In genomic region chr3:188316723-188317070, GRCh38 we compare ENCODE assay signal across 15 cellular contexts.
A peak's percentile ranks its signal among the peaks of the same experiment; 100 is the strongest.
DNase-seq lines count a peak whose midpoint lies in the region; ATAC-seq and TF ChIP-seq lines count a peak whose summit lies in the region.
"Had no signal": no experiment of that assay in that cellular context is flagged by ENCODE, and none has a peak within 500 bp of the region (broad histone marks: within the 10 kb centered on the region; RNA-seq: fewer than 3 reads in every experiment).

No MANE protein-coding gene starts in this region.

- H3K36me3 ChIP-seq in Panc1 (ENCODE audit: control insufficient read depth, insufficient read depth, low read length) (no peaks in the 10 kb centered on the region), trophoblast cell (ENCODE audit: control insufficient read depth in 1 of 2, insufficient read depth in 2 of 2, low read length in 2 of 2) (no peaks in the 10 kb centered on the region), brain microvascular endothelial cell (replicated peaks) (no peaks in the 10 kb centered on the region)

- H2BK5ac ChIP-seq in trophoblast cell (ENCODE audit: low read depth, low read length, poor library complexity), result no peak overlapping the region

- H3K18ac ChIP-seq in trophoblast cell (ENCODE audit: low read length), result no peak overlapping the region

- H3K14ac ChIP-seq in trophoblast cell (ENCODE audit: low read length), result no peak overlapping the region

- intact Hi-C loops in Panc1 (cut with micrococcal nuclease; ENCODE audit: unreplicated experiment), result no loop called here

- H3K4me3 Mint-ChIP-seq in activated CD8-positive, alpha-beta T cell treated with anti-CD3 and anti-CD28 coated beads, Interleukin-2, amount 10 ng/mL, durations not matched to agents 7 days and 5 days, result no peak overlapping the region
- H3K4me3 Mint-ChIP-seq: immature natural killer cell had no signal

- no peak overlapping the region for H3K9ac ChIP-seq in trophoblast cell (ENCODE audit: low read length)

- H2BK120ac ChIP-seq in trophoblast cell (ENCODE audit: insufficient read depth, low read length, poor library complexity), result no peak overlapping the region

- H3K36me3 Mint-ChIP-seq in activated CD8-positive, alpha-beta T cell treated with anti-CD3 and anti-CD28 coated beads, Interleukin-2, amount 10 ng/mL, durations not matched to agents 7 days and 5 days (ENCODE audit: low read depth), result peaks cover 10% of the 10 kb centered on the region

- H3K9me3 Mint-ChIP-seq in activated CD8-positive, alpha-beta T cell treated with anti-CD3 and anti-CD28 coated beads, Interleukin-2, amount 10 ng/mL, durations not matched to agents 7 days and 5 days (ENCODE audit: insufficient read depth), result peaks cover 5% of the 10 kb centered on the region
- H3K9me3 Mint-ChIP-seq: immature natural killer cell had no signal

- no peak overlapping the region for H3K27ac Mint-ChIP-seq in activated CD8-positive, alpha-beta T cell treated with anti-CD3 and anti-CD28 coated beads, Interleukin-2, amount 10 ng/mL, durations not matched to agents 7 days and 5 days

- no peak overlapping the region for H2AK5ac ChIP-seq in trophoblast cell (ENCODE audit: low read length)

- H3K4me3 ChIP-seq in Panc1 (ENCODE audit: low read depth in 2 of 2, low read length in 2 of 2) (no peak overlapping the region), fibroblast of mammary gland (ENCODE audit: control insufficient read depth, low read depth, low read length) (no peak overlapping the region), trophoblast cell (ENCODE audit: low read depth, low read length) (no peak overlapping the region), brain microvascular endothelial cell (ENCODE audit: low read depth, low read length) (no peak overlapping the region)
- H3K4me3 ChIP-seq: tibial nerve had no signal

- no peaks in the 10 kb centered on the region for H3K27me3 Mint-ChIP-seq in activated CD8-positive, alpha-beta T cell treated with anti-CD3 and anti-CD28 coated beads, Interleukin-2, amount 10 ng/mL, durations not matched to agents 7 days and 5 days (ENCODE audit: low read depth)

- peak; percentile 54 for DNase-seq in EH (ENCODE audit: low read depth)
- DNase-seq in Panc1 (ENCODE audit: low read depth, low spot score), result no peak
- peak; percentile 40 for DNase-seq in fibroblast of mammary gland (ENCODE audit: low read depth)
- peak; percentile 86 to 93 for DNase-seq in trophoblast cell
- no peak for DNase-seq in NCI-H526 (lab: John Stamatoyannopoulos, UW)
- no peak for DNase-seq in RWPE1 (ENCODE audit: low spot score)
- DNase-seq in brain microvascular endothelial cell, result no peak
- DNase-seq in activated CD8-positive, alpha-beta T cell treated with anti-CD3 and anti-CD28 coated beads, Interleukin-2, amount 10 ng/mL, durations not matched to agents 7 days and 5 days, result no peak
- DNase-seq: activated effector memory CD4-positive, alpha-beta T cell treated with anti-CD3 and anti-CD28 coated beads, Interleukin-2, amount 50 U/mL, for 16 hours; dermis blood vessel endothelial cell; immature natural killer cell; NCI-H2081 treated with DMSO at 0.1 percent for 48 hours; NCI-H748 treated with DMSO at 0.1 percent for 48 hours; stimulated activated CD4-positive, alpha-beta T cell treated with anti-CD3 and anti-CD28 coated beads, Interleukin-4, amount 100 ng/mL, for 1 hour had no signal

- H4K91ac ChIP-seq in trophoblast cell (ENCODE audit: low read depth, low read length), result no peak overlapping the region

- H3K4me1 Mint-ChIP-seq in activated CD8-positive, alpha-beta T cell treated with anti-CD3 and anti-CD28 coated beads, Interleukin-2, amount 10 ng/mL, durations not matched to agents 7 days and 5 days (ENCODE audit: low read depth), result peaks cover 15% of the 10 kb centered on the region

- TF ChIP-seq CTCF in Panc1 (IDR thresholded peaks at IDR 0.05) (no peak), fibroblast of mammary gland (conservative IDR thresholded peaks at IDR 0.05; ENCODE audit: control insufficient read depth, insufficient read depth, low read depth, low read length) (no peak), RWPE1 (conservative IDR thresholded peaks at IDR 0.05; ENCODE audit: low read depth) (no peak), brain microvascular endothelial cell (IDR thresholded peaks at IDR 0.05; ENCODE audit: low read depth, low read length, missing control alignments) (no peak)

- no peak overlapping the region for H4K12ac ChIP-seq in trophoblast cell (ENCODE audit: low read depth, low read length)

- no peak overlapping the region for H4K8ac ChIP-seq in trophoblast cell (ENCODE audit: low read depth, low read length)

- H3K4me2 ChIP-seq in trophoblast cell (ENCODE audit: low read length), result no peak overlapping the region

- ATAC-seq in Panc1, result no peak
- ATAC-seq in activated CD8-positive, alpha-beta T cell treated with anti-CD3 and anti-CD28 coated beads, Interleukin-2, amount 10 ng/mL, durations not matched to agents 7 days and 5 days, result no peak

- H3K9me3 ChIP-seq in Panc1 (ENCODE audit: control insufficient read depth, insufficient read depth, low read depth, low read length), result no peaks in the 10 kb centered on the region
- no peaks in the 10 kb centered on the region for H3K9me3 ChIP-seq in trophoblast cell (ENCODE audit: insufficient read depth, low read depth, low read length)
- H3K9me3 ChIP-seq: tibial nerve had no signal

- no CpG with 5 or more reads among the region's 3 CpGs for WGBS in trophoblast cell (ENCODE audit: extremely low coverage, insufficient coverage, insufficient read length)

- no peak overlapping the region for H2BK12ac ChIP-seq in trophoblast cell (ENCODE audit: low read length)

- no peak overlapping the region for H3K27ac ChIP-seq in Panc1 (ENCODE audit: low read length)
- no peak overlapping the region for H3K27ac ChIP-seq in trophoblast cell (ENCODE audit: low read depth, low read length)
- no peak overlapping the region for H3K27ac ChIP-seq in RWPE1
- H3K27ac ChIP-seq in brain microvascular endothelial cell, result no peak overlapping the region

- no peak overlapping the region for H3K23ac ChIP-seq in trophoblast cell (ENCODE audit: low read length)

- BruUV-seq in Panc1 (replicated peaks; lab: Mats Ljungman, UMichigan), result TSS peak; percentile 45

- POLR2A ChIA-PET in Panc1 (lab: Charles Lee), result no interaction called here
- POLR2A ChIA-PET in RWPE1 (lab: Yijun Ruan, JAX; ENCODE audit: low non-redundant PET), result no interaction called here
- POLR2A ChIA-PET in activated CD8-positive, alpha-beta T cell treated with anti-CD3 and anti-CD28 coated beads, Interleukin-2, amount 10 ng/mL, durations not matched to agents 7 days and 5 days (lab: Charles Lee), result no interaction called here

- H3K4me1 ChIP-seq in Panc1 (ENCODE audit: control insufficient read depth, insufficient read depth, low read length) (no peaks in the 10 kb centered on the region), trophoblast cell (ENCODE audit: control insufficient read depth in 1 of 2, insufficient read depth in 2 of 2, low read length in 2 of 2) (peaks cover 0 to 2% of the 10 kb centered on the region in 2 experiments)

- no peak overlapping the region for H3K4ac ChIP-seq in trophoblast cell (ENCODE audit: low read depth, low read length)

- H2AFZ ChIP-seq in trophoblast cell (ENCODE audit: insufficient read depth, low read length, poor library complexity), result no peak overlapping the region

- no peaks in the 10 kb centered on the region for H3K79me1 ChIP-seq in trophoblast cell (ENCODE audit: low read length)

- peaks cover 2% of the 10 kb centered on the region for H3K79me2 ChIP-seq in trophoblast cell (ENCODE audit: control insufficient read depth, insufficient read depth, low read length, poor library complexity)

- in situ Hi-C loops in Panc1 (cut with HindIII; ENCODE audit: low pct_unique_long_range_greater_than_20kb, low sequenced_read_pairs) (no loop called here), brain microvascular endothelial cell (cut with HindIII; ENCODE audit: low pct_ligation_motif_present, low sequenced_read_pairs) (no loop called here)

- CTCF ChIA-PET in Panc1 (lab: Charles Lee), result no interaction called here
- CTCF ChIA-PET in RWPE1 (lab: Yijun Ruan, JAX), result no interaction called here
- CTCF ChIA-PET in activated CD8-positive, alpha-beta T cell treated with anti-CD3 and anti-CD28 coated beads, Interleukin-2, amount 10 ng/mL, durations not matched to agents 7 days and 5 days (lab: Charles Lee), result interaction anchor here (1.7 kb wide), 1 partner anchor 576 kb away, joined by 6 read pairs; no protein-coding TSS in a partner anchor

- H3K27me3 ChIP-seq in Panc1 (ENCODE audit: control insufficient read depth, insufficient read depth, low read length) (no peaks in the 10 kb centered on the region), trophoblast cell (ENCODE audit: insufficient read depth, low read length) (no peaks in the 10 kb centered on the region), brain microvascular endothelial cell (replicated peaks) (no peaks in the 10 kb centered on the region)
- H3K27me3 ChIP-seq: tibial nerve had no signal

Comparison
In these comparisons a context has a peak if more than half of its experiments do, and no peak if none do; other contexts are left out.
1. DNase-seq: peak in EH (single experiment), fibroblast of mammary gland (single experiment) and trophoblast cell (2 of 2); none in Panc1 (single experiment), NCI-H526 (0 of 2), RWPE1 (single experiment), brain microvascular endothelial cell (single experiment) and activated CD8-positive, alpha-beta T cell treated with anti-CD3 and anti-CD28 coated beads, Interleukin-2, amount 10 ng/mL, durations not matched to agents 7 days and 5 days (single experiment).